ENCODE assay signal across 17 cellular contexts in genomic region chr10:98223874-98224273, GRCh38. TPM values are rescaled to one million over a fixed set of nuclear protein-coding genes. Genes with fewer than 3 reads are reported as not detected.
"Had no signal": no experiment of that assay in that cellular context is flagged by ENCODE, and none has a peak within 500 bp of the region (broad histone marks: within the 10 kb centered on the region; RNA-seq: fewer than 3 reads in every experiment).

No MANE protein-coding gene starts in this region.

- H3K27ac Mint-ChIP-seq: stimulated activated memory B cell treated with anti-CD40 and anti-IgM and Interleukin-4, amounts not matched to agents 10 μg/mL and 1 μg/mL and 100 μg/mL, for 72 hours; stimulated activated naive CD8-positive, alpha-beta T cell treated with anti-CD3 and anti-CD28 coated beads, Interleukin-15, Interleukin-2, amounts not matched to agents 100 ng/mL and 50 ng/mL, for 24 hours had no signal

- H3K36me3 ChIP-seq: colonic mucosa, ovary, right atrium auricular region had no signal

- H3K4me3 Mint-ChIP-seq: naive thymus-derived CD4-positive, alpha-beta T cell; stimulated activated memory B cell treated with anti-CD40 and anti-IgM and Interleukin-4, amounts not matched to agents 10 μg/mL and 1 μg/mL and 100 μg/mL, for 72 hours; stimulated activated naive CD8-positive, alpha-beta T cell treated with anti-CD3 and anti-CD28 coated beads, Interleukin-15, Interleukin-2, amounts not matched to agents 100 ng/mL and 50 ng/mL, for 24 hours had no signal

- ATAC-seq: heart right ventricle; naive thymus-derived CD4-positive, alpha-beta T cell; stimulated activated memory B cell treated with anti-CD40 and anti-IgM and Interleukin-4, amounts not matched to agents 10 μg/mL and 1 μg/mL and 100 μg/mL, for 72 hours had no signal

- DNase-seq: colonic mucosa; dermis blood vessel endothelial cell; heart right ventricle; hypothalamus; kidney glomerular epithelial cell; mesendoderm; naive thymus-derived CD4-positive, alpha-beta T cell; ovary; stimulated activated CD4-positive, alpha-beta T cell treated with anti-CD3 and anti-CD28 coated beads, Interleukin-15, amount 100 ng/mL, for 24 hours; stimulated activated CD4-positive, alpha-beta T cell treated with anti-CD3 and anti-CD28 coated beads, Interleukin-1b, Interleukin-23, amount 100 ng/mL, for 48 hours; stimulated activated CD4-positive, alpha-beta T cell treated with anti-CD3 and anti-CD28 coated beads, Interleukin-4, amount 100 ng/mL, for 24 hours had no signal

- H3K27ac ChIP-seq: colonic mucosa, heart right ventricle, ovary, right atrium auricular region, tibial nerve had no signal

- H3K4me3 ChIP-seq: colonic mucosa, heart right ventricle, ovary, right atrium auricular region, tibial nerve had no signal

- H3K4me1 ChIP-seq: colonic mucosa, right atrium auricular region, tibial nerve had no signal

- H3K9me3 ChIP-seq: colonic mucosa, ovary had no signal

- H3K27me3 Mint-ChIP-seq: naive thymus-derived CD4-positive, alpha-beta T cell; stimulated activated memory B cell treated with anti-CD40 and anti-IgM and Interleukin-4, amounts not matched to agents 10 μg/mL and 1 μg/mL and 100 μg/mL, for 72 hours; stimulated activated naive CD8-positive, alpha-beta T cell treated with anti-CD3 and anti-CD28 coated beads, Interleukin-15, Interleukin-2, amounts not matched to agents 100 ng/mL and 50 ng/mL, for 24 hours had no signal

- H3K27me3 ChIP-seq: colonic mucosa, heart right ventricle, ovary, right atrium auricular region, tibial nerve had no signal

RNA-seq across cellular contexts. Expression of gene LOXL4, which starts 44.1 kb away (rescaled TPM):
- total RNA-seq: frontal cortex; naive thymus-derived CD4-positive, alpha-beta T cell had no signal
- polyA plus RNA-seq: naive thymus-derived CD4-positive, alpha-beta T cell; neural cell had no signal
